11 cellular contexts compared by ENCODE assay signal in the genomic region with DNA sequence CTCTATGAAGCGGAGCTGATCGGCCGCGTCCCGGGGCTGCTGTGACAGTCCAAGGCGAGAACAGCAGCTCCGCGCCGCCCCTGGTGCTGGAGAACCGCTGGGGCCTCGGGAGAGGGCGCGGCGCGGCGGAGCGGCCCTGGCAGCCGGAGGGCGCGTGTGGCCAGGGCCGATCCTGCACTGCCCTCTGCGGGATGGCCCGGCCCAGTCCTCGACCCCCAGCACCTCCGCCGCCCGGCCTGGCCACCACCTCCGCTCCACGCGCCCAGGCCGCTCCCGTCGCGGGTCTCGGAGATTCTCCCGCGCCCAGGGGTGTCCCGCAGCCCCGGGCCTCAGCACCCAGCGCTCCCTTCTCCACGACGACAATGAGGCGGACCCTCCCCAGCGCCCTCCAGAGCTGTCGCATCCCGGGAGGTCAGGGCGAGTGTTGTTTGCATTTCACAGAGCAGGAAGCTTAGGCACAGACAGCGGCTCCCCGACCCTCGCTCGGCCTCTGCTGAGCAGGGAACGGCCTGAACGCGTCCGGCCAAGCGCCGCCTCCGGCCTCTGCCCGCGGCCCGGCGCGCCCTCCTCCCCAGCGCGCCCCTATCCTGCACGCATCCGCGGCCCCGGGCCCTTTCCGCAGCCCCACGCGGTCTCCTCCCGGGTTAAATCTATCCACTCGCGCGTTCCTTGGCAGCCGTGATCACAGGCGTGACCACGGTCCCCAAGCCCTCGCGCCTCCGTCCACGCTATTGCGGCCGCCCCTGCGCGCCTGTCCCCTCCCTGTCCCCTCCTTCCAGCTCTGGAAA.
DNase-seq lines count a peak whose midpoint lies in the region; ATAC-seq and TF ChIP-seq lines count a peak whose summit lies in the region.
"Had no signal": no experiment of that assay in that cellular context is flagged by ENCODE, and none has a peak within 500 bp of the region (broad histone marks: within the 10 kb centered on the region; RNA-seq: fewer than 3 reads in every experiment).

No MANE protein-coding gene starts in this region.

- H3K9ac ChIP-seq in fibroblast of lung (ENCODE audit: insufficient read depth, low read length) (no peak overlapping the region), mesendoderm (ENCODE audit: low read length) (peak overlapping the region; percentile 48)
- H3K9ac ChIP-seq: BLaER1 treated with 17β-estradiol and CSF1 and Interleukin-3, amounts not matched to agents 10 nM and 100 nM had no signal

- H3K4me3 Mint-ChIP-seq in MCF 10A (ENCODE audit: unreplicated experiment): no peak overlapping the region
- H3K4me3 Mint-ChIP-seq: IgD-negative memory B cell had no signal

- no TSS peak for BruUV-seq in MCF 10A (replicated peaks; lab: Mats Ljungman, UMichigan)

- intact Hi-C loops in breast epithelium (cut with DNase I; ENCODE audit: low total_unique reads) (loop anchor here (5.0 to 10.0 kb wide), 2 partner anchors 105 to 283 kb away; no protein-coding TSS in a partner anchor), MCF 10A (cut with micrococcal nuclease) (no loop called here)

- no peaks in the 10 kb centered on the region for H3K36me3 ChIP-seq in breast epithelium
- H3K36me3 ChIP-seq in fibroblast of lung (ENCODE audit: control insufficient read depth, insufficient read depth, low read length): no peaks in the 10 kb centered on the region
- no peaks in the 10 kb centered on the region for H3K36me3 ChIP-seq in mesendoderm (ENCODE audit: control insufficient read depth, insufficient read depth, low read length)
- no peaks in the 10 kb centered on the region for H3K36me3 ChIP-seq in effector memory CD4-positive, alpha-beta T cell (ENCODE audit: control insufficient read depth, insufficient read depth, low read length)

- H3K4me2 ChIP-seq in fibroblast of lung (ENCODE audit: extremely low read depth, insufficient read depth, low read length) (peak overlapping the region; percentile 32), mesendoderm (ENCODE audit: low read length) (peak overlapping the region; percentile 59)

- H3K4me1 Mint-ChIP-seq in MCF 10A (ENCODE audit: insufficient read depth, unreplicated experiment): no peaks in the 10 kb centered on the region

- no peak overlapping the region for H3K27ac ChIP-seq in breast epithelium
- H3K27ac ChIP-seq in fibroblast of lung (ENCODE audit: insufficient read depth, low read length): no peak overlapping the region
- no peak overlapping the region for H3K27ac ChIP-seq in mesendoderm (ENCODE audit: low read depth, low read length)
- no peak overlapping the region for H3K27ac ChIP-seq in effector memory CD4-positive, alpha-beta T cell (ENCODE audit: insufficient read depth, low read length, poor library complexity, severe bottlenecking)
- H3K27ac ChIP-seq: BLaER1 treated with 17β-estradiol and CSF1 and Interleukin-3, amounts not matched to agents 10 nM and 100 nM had no signal

- H3K79me1 ChIP-seq in mesendoderm (ENCODE audit: low read length): no peaks in the 10 kb centered on the region

- H3K9me3 ChIP-seq in breast epithelium (peaks cover 0 to under 1% of the 10 kb centered on the region in 2 donors), fibroblast of lung (ENCODE audit: control insufficient read depth, insufficient read depth, low read depth, low read length) (no peaks in the 10 kb centered on the region)
- no peaks in the 10 kb centered on the region for H3K9me3 ChIP-seq in effector memory CD4-positive, alpha-beta T cell (ENCODE audit: control insufficient read depth, low read length)

- POLR2A ChIA-PET in MCF 10A (lab: Yijun Ruan, JAX): no interaction called here

- H2BK15ac ChIP-seq in mesendoderm (replicated peaks; ENCODE audit: low read depth): no peak overlapping the region

- H3K23ac ChIP-seq in mesendoderm (ENCODE audit: low read length): no peak overlapping the region

- H2AFZ ChIP-seq in fibroblast of lung (ENCODE audit: low read length): no peak overlapping the region

- TF ChIP-seq CTCF in breast epithelium (IDR thresholded peaks at IDR 0.05): no peak
- no peak for TF ChIP-seq CTCF in MCF 10A (IDR thresholded peaks at IDR 0.05; ENCODE audit: unreplicated experiment)
- TF ChIP-seq CTCF in fibroblast of lung (conservative IDR thresholded peaks at IDR 0.05 in 1 of 2, IDR thresholded peaks at IDR 0.05 in 1 of 2; ENCODE audit: low read depth in 1 of 2, low read length in 2 of 2): peak; percentile 8 to 15

- peak in 1 of 2 donors; percentile 14 for DNase-seq in breast epithelium (ENCODE audit: low spot score in 2 of 2)
- no peak for DNase-seq in MCF 10A (ENCODE audit: unreplicated experiment)
- DNase-seq in fibroblast of lung (ENCODE audit: low read depth in 2 of 2): peak in 1 of 2 donors; percentile 23
- peak; percentile 58 for DNase-seq in mesendoderm
- DNase-seq in NCI-H1417 (lab: John Stamatoyannopoulos, UW): no peak
- DNase-seq in effector memory CD4-positive, alpha-beta T cell: no peak
- no peak for DNase-seq in activated effector memory CD4-positive, alpha-beta T cell treated with anti-CD3 and anti-CD28 coated beads, Interleukin-2, amount 50 U/mL, for 16 hours

- no peaks in the 10 kb centered on the region for H4K20me1 ChIP-seq in fibroblast of lung (ENCODE audit: control insufficient read depth, extremely low read depth, insufficient read depth, low read length)

- H3K27me3 Mint-ChIP-seq in MCF 10A (ENCODE audit: insufficient read depth, unreplicated experiment): peaks cover 20% of the 10 kb centered on the region

- peak overlapping the region; percentile 42 for H3K56ac ChIP-seq in mesendoderm (ENCODE audit: low read length)

- H3K27ac Mint-ChIP-seq in MCF 10A (ENCODE audit: low read depth, unreplicated experiment): no peak overlapping the region

- H3K4me1 ChIP-seq in breast epithelium (peaks cover 9 to 17% of the 10 kb centered on the region in 2 donors), fibroblast of lung (ENCODE audit: control insufficient read depth, extremely low read depth, insufficient read depth, low read length) (no peaks in the 10 kb centered on the region), mesendoderm (ENCODE audit: control insufficient read depth, low read depth, low read length) (no peaks in the 10 kb centered on the region)
- no peaks in the 10 kb centered on the region for H3K4me1 ChIP-seq in effector memory CD4-positive, alpha-beta T cell (ENCODE audit: control insufficient read depth, insufficient read depth, low read length, poor library complexity, severe bottlenecking)

- no peak overlapping the region for H3K4ac ChIP-seq in mesendoderm (ENCODE audit: low read depth, low read length)

- no peaks in the 10 kb centered on the region for H3K9me3 Mint-ChIP-seq in MCF 10A (ENCODE audit: unreplicated experiment)

- no peaks in the 10 kb centered on the region for H3K36me3 Mint-ChIP-seq in MCF 10A (ENCODE audit: insufficient read depth, unreplicated experiment)

- no peak overlapping the region for H3K18ac ChIP-seq in mesendoderm (ENCODE audit: low read length)

- H3K4me3 ChIP-seq in breast epithelium (peak overlapping the region; percentile 7 to 57 (median 36)), fibroblast of lung (replicated peaks in 1 of 4; ENCODE audit: control extremely low read depth in 1 of 4, insufficient read depth in 1 of 4, low read depth in 3 of 4, low read length in 4 of 4) (peak overlapping the region in 1 of 4 experiments; percentile 28), mesendoderm (ENCODE audit: low read length) (no peak overlapping the region)
- H3K4me3 ChIP-seq in effector memory CD4-positive, alpha-beta T cell (ENCODE audit: insufficient read depth, low read depth, low read length, poor library complexity, severe bottlenecking): no peak overlapping the region
- H3K4me3 ChIP-seq: BLaER1 treated with 17β-estradiol and CSF1 and Interleukin-3, amounts not matched to agents 10 nM and 100 nM; lung had no signal

- CTCF ChIA-PET in MCF 10A (lab: Yijun Ruan, JAX): interaction anchor here (1.0 kb wide), 1 partner anchor 102 kb away, joined by 4 read pairs; no protein-coding TSS in a partner anchor

- peaks cover 0 to 9% of the 10 kb centered on the region in 2 donors for H3K27me3 ChIP-seq in breast epithelium
- peaks cover 26% of the 10 kb centered on the region for H3K27me3 ChIP-seq in fibroblast of lung (ENCODE audit: control insufficient read depth, insufficient read depth, low read length)
- H3K27me3 ChIP-seq in mesendoderm (ENCODE audit: insufficient read depth, low read length, poor library complexity): peaks cover 29% of the 10 kb centered on the region
- H3K27me3 ChIP-seq in effector memory CD4-positive, alpha-beta T cell (replicated peaks; ENCODE audit: control insufficient read depth, insufficient read depth, low read length, poor library complexity, severe bottlenecking): peaks cover 11% of the 10 kb centered on the region

- no peak overlapping the region for H4K5ac ChIP-seq in mesendoderm (ENCODE audit: low read length)

- no peak for ATAC-seq in HG02759 (IDR thresholded peaks at IDR 0.05; ENCODE audit: unreplicated experiment)

- H2BK5ac ChIP-seq in mesendoderm (ENCODE audit: low read length): no peak overlapping the region

- no peak overlapping the region for H2BK120ac ChIP-seq in mesendoderm (ENCODE audit: low read depth, low read length)

- H2AK5ac ChIP-seq in mesendoderm (ENCODE audit: low read length): no peak overlapping the region

- no CpG with 5 or more reads among the region's 87 CpGs for WGBS in mesendoderm (ENCODE audit: extremely low coverage, insufficient coverage, low lambda C conversion rate)

- no peak overlapping the region for H4K8ac ChIP-seq in mesendoderm (ENCODE audit: low read depth, low read length)

- TF ChIP-seq POLR2A in breast epithelium (IDR thresholded peaks at IDR 0.05): no peak

- H3K79me2 ChIP-seq in fibroblast of lung (ENCODE audit: control insufficient read depth, insufficient read depth, low read length) (no peaks in the 10 kb centered on the region), mesendoderm (ENCODE audit: control insufficient read depth, insufficient read depth, low read length) (no peaks in the 10 kb centered on the region)

Comparison
In these comparisons a context has a peak if more than half of its experiments do, and no peak if none do; other contexts are left out.
1. H3K4me3 ChIP-seq: peak in breast epithelium (3 of 3); none in mesendoderm (single experiment) and effector memory CD4-positive, alpha-beta T cell (single experiment).
2. CTCF ChIP-seq: peak in fibroblast of lung (2 of 2); none in breast epithelium (0 of 3) and MCF 10A (single experiment).